ENCODE assay signal across 15 cellular contexts in genomic region chr16:89831810-89832328, GRCh38. TPM values are rescaled to one million over a fixed set of nuclear protein-coding genes. Genes with fewer than 3 reads are reported as not detected.
A peak's percentile ranks its signal among the peaks of the same experiment; 100 is the strongest.
DNase-seq lines count a peak whose midpoint lies in the region; TF ChIP-seq lines count a peak whose summit lies in the region.
"Had no signal": no experiment of that assay in that cellular context is flagged by ENCODE, and none has a peak within 500 bp of the region (broad histone marks: within the 10 kb centered on the region; RNA-seq: fewer than 3 reads in every experiment).

No MANE protein-coding gene starts in this region.

- no peaks in the 10 kb centered on the region for H3K4me1 ChIP-seq in endocrine pancreas (ENCODE audit: control insufficient read depth, insufficient read depth, low read length)
- peaks cover 4 to 13% of the 10 kb centered on the region in 2 donors for H3K4me1 ChIP-seq in neuronal stem cell (ENCODE audit: control insufficient read depth in 2 of 2, insufficient read depth in 1 of 2, low read depth in 1 of 2, low read length in 2 of 2)
- peaks cover 23% of the 10 kb centered on the region for H3K4me1 ChIP-seq in Caco-2

- no peaks in the 10 kb centered on the region for H3K9me3 Mint-ChIP-seq in activated naive CD4-positive, alpha-beta T cell treated with anti-CD3 and anti-CD28 coated beads, Interleukin-2, amount 50 U/mL, for 24 hours
- H3K9me3 Mint-ChIP-seq in Caco-2 (ENCODE audit: unreplicated experiment) = no peaks in the 10 kb centered on the region

- DNase-seq in activated naive CD4-positive, alpha-beta T cell (lab: John Stamatoyannopoulos, UW) = no peak
- peak; percentile 76 to 88 for DNase-seq in NCI-H524 (lab: John Stamatoyannopoulos, UW)
- no peak for DNase-seq in neuronal stem cell (ENCODE audit: low spot score)
- no peak for DNase-seq in NCI-H1092 treated with DMSO at 0.1 percent for 48 hours (lab: John Stamatoyannopoulos, UW)
- no peak for DNase-seq in Caco-2
- no peak for DNase-seq in stimulated activated CD4-positive, alpha-beta T cell treated with anti-CD3 and anti-CD28 coated beads, Interleukin-2, amount 100 ng/mL, for 24 hours
- DNase-seq: ACHN; CD4-positive, CD25-positive, alpha-beta regulatory T cell; DMS153; DND-41; GDM1 had no signal

- H3K4me2 ChIP-seq in neuronal stem cell (ENCODE audit: insufficient read depth, low read length, poor library complexity, severe bottlenecking) = no peak overlapping the region
- H3K4me2 ChIP-seq: BLaER1 treated with 17β-estradiol and CSF1 and Interleukin-3, amounts not matched to agents 10 nM and 100 nM had no signal

- peak overlapping the region; percentile 73 for H3K23ac ChIP-seq in neuronal stem cell (ENCODE audit: low read depth, low read length, poor library complexity)

- H3K36me3 ChIP-seq in endocrine pancreas (ENCODE audit: control insufficient read depth, insufficient read depth, low read length) (no peaks in the 10 kb centered on the region), neuronal stem cell (replicated peaks in 1 of 2; ENCODE audit: control insufficient read depth in 2 of 2, insufficient read depth in 2 of 2, low read length in 2 of 2) (peaks cover 4 to 29% of the 10 kb centered on the region in 2 donors), Caco-2 (ENCODE audit: control insufficient read depth, insufficient read depth, low read length) (peaks cover 11% of the 10 kb centered on the region)

- peak overlapping the region; percentile 54 for H3K9ac ChIP-seq in endocrine pancreas (ENCODE audit: control insufficient read depth, insufficient read depth, low read length)
- peak overlapping the region; percentile 16 for H3K9ac ChIP-seq in neuronal stem cell (ENCODE audit: low read depth, low read length, poor library complexity)
- H3K9ac ChIP-seq: BLaER1 treated with 17β-estradiol and CSF1 and Interleukin-3, amounts not matched to agents 10 nM and 100 nM had no signal

- no peak overlapping the region for H2BK15ac ChIP-seq in neuronal stem cell (ENCODE audit: low read length)

- TF ChIP-seq CTCF in Caco-2 (IDR thresholded peaks at IDR 0.05; ENCODE audit: insufficient read depth in 1 of 2, low read depth in 1 of 2, low read length in 1 of 2, severe bottlenecking in 1 of 2, unreplicated experiment in 1 of 2) = no peak

- intact Hi-C loops in Caco-2 (cut with micrococcal nuclease; ENCODE audit: unreplicated experiment) = no loop called here

- no peak overlapping the region for H2BK120ac ChIP-seq in neuronal stem cell (ENCODE audit: low read depth, low read length)

- no peak overlapping the region for H2BK12ac ChIP-seq in neuronal stem cell (ENCODE audit: low read length)

- no peak overlapping the region for H3K18ac ChIP-seq in neuronal stem cell (ENCODE audit: low read length)

- no peak overlapping the region for H3K4ac ChIP-seq in neuronal stem cell (ENCODE audit: low read length)

- H4K8ac ChIP-seq in neuronal stem cell (ENCODE audit: low read depth, low read length) = no peak overlapping the region

- H3K14ac ChIP-seq in neuronal stem cell (ENCODE audit: low read length) = peak overlapping the region; percentile 21

- CTCF ChIA-PET in Caco-2 (lab: Charles Lee) = no interaction called here

- H3K79me1 ChIP-seq in neuronal stem cell (ENCODE audit: low read depth, low read length) = peaks cover 2% of the 10 kb centered on the region

- peaks cover 10% of the 10 kb centered on the region for H3K27me3 Mint-ChIP-seq in activated naive CD4-positive, alpha-beta T cell treated with anti-CD3 and anti-CD28 coated beads, Interleukin-2, amount 50 U/mL, for 24 hours
- H3K27me3 Mint-ChIP-seq in Caco-2 (ENCODE audit: insufficient read depth, unreplicated experiment) = no peaks in the 10 kb centered on the region

- no peaks in the 10 kb centered on the region for H3K27me3 ChIP-seq in endocrine pancreas (ENCODE audit: control insufficient read depth, insufficient read depth, low read length)
- no peaks in the 10 kb centered on the region for H3K27me3 ChIP-seq in neuronal stem cell (ENCODE audit: control insufficient read depth in 3 of 3, insufficient read depth in 3 of 3, low read depth in 1 of 3, low read length in 3 of 3)
- H3K27me3 ChIP-seq in Caco-2 (replicated peaks; ENCODE audit: control insufficient read depth, insufficient read depth, low read length) = no peaks in the 10 kb centered on the region

- H3K4me3 ChIP-seq in endocrine pancreas (ENCODE audit: control insufficient read depth, insufficient read depth, low read length) = no peak overlapping the region
- no peak overlapping the region for H3K4me3 ChIP-seq in neuronal stem cell (ENCODE audit: low read length in 2 of 2)
- H3K4me3 ChIP-seq in Caco-2 (ENCODE audit: low read depth, low read length) = no peak overlapping the region
- H3K4me3 ChIP-seq: BLaER1 treated with 17β-estradiol and CSF1 and Interleukin-3, amounts not matched to agents 10 nM and 100 nM had no signal

- H3K9me3 ChIP-seq in endocrine pancreas (ENCODE audit: control insufficient read depth, low read length) (no peaks in the 10 kb centered on the region), neuronal stem cell (replicated peaks in 1 of 2; ENCODE audit: control insufficient read depth in 2 of 2, insufficient read depth in 1 of 2, low read depth in 1 of 2, low read length in 2 of 2) (peaks cover 7 to 8% of the 10 kb centered on the region in 2 donors), Caco-2 (peaks cover 3% of the 10 kb centered on the region; the same call in 1 of the 2 replicates)

- H2AK5ac ChIP-seq in neuronal stem cell (ENCODE audit: low read depth, low read length) = no peak overlapping the region

- no TSS peak for BruUV-seq in Caco-2 (replicated peaks; lab: Mats Ljungman, UMichigan)

- peak overlapping the region; percentile 70 for H3K27ac Mint-ChIP-seq in activated naive CD4-positive, alpha-beta T cell treated with anti-CD3 and anti-CD28 coated beads, Interleukin-2, amount 50 U/mL, for 24 hours
- H3K27ac Mint-ChIP-seq in Caco-2 (ENCODE audit: unreplicated experiment) = no peak overlapping the region
- H3K27ac Mint-ChIP-seq: CD4-positive, CD25-positive, alpha-beta regulatory T cell had no signal

- WGBS in neuronal stem cell (ENCODE audit: extremely low coverage in 2 of 2, insufficient read length in 2 of 2, insufficient replicate concordance in 1 of 2), 2 donors = no CpG with 5 or more reads among the region's 25 CpGs

- H3K36me3 Mint-ChIP-seq in activated naive CD4-positive, alpha-beta T cell treated with anti-CD3 and anti-CD28 coated beads, Interleukin-2, amount 50 U/mL, for 24 hours = no peaks in the 10 kb centered on the region
- H3K36me3 Mint-ChIP-seq in Caco-2 (ENCODE audit: insufficient read depth, unreplicated experiment) = peaks cover 37% of the 10 kb centered on the region
- H3K36me3 Mint-ChIP-seq: CD4-positive, CD25-positive, alpha-beta regulatory T cell had no signal

- POLR2A ChIA-PET in Caco-2 (lab: Charles Lee) = no interaction called here

- H3K27ac ChIP-seq in neuronal stem cell (replicated peaks; ENCODE audit: low read length) = no peak overlapping the region
- H3K27ac ChIP-seq: BLaER1 treated with 17β-estradiol and CSF1 and Interleukin-3, amounts not matched to agents 10 nM and 100 nM; HL-60 had no signal

- no peak overlapping the region for H3K4me3 Mint-ChIP-seq in activated naive CD4-positive, alpha-beta T cell treated with anti-CD3 and anti-CD28 coated beads, Interleukin-2, amount 50 U/mL, for 24 hours
- H3K4me3 Mint-ChIP-seq in Caco-2 (ENCODE audit: unreplicated experiment) = no peak overlapping the region

- H3K4me1 Mint-ChIP-seq in activated naive CD4-positive, alpha-beta T cell treated with anti-CD3 and anti-CD28 coated beads, Interleukin-2, amount 50 U/mL, for 24 hours = peaks cover 7% of the 10 kb centered on the region
- peaks cover 9% of the 10 kb centered on the region for H3K4me1 Mint-ChIP-seq in Caco-2 (ENCODE audit: low read depth, unreplicated experiment)

- H2AFZ ChIP-seq in neuronal stem cell (ENCODE audit: low read length) = no peak overlapping the region

- H4K91ac ChIP-seq in neuronal stem cell (ENCODE audit: low read depth, low read length, poor library complexity) = no peak overlapping the region

- no peak overlapping the region for H2BK5ac ChIP-seq in neuronal stem cell (ENCODE audit: low read length)

RNA-seq across cellular contexts. Expression of gene SPIRE2, which starts 3.6 kb away (rescaled TPM):
- polyA plus RNA-seq in neuronal stem cell (2013, experiment 1 of 2) = 7.0 TPM
- 7.0 TPM for polyA plus RNA-seq in neuronal stem cell (2013, experiment 2 of 2)
- 29.6 and 31.3 TPM in 2 replicates for total RNA-seq in Caco-2 (2022)
- polyA plus RNA-seq: CD4-positive, CD25-positive, alpha-beta regulatory T cell had no signal

RNA-seq across cellular contexts. Expression of gene FANCA, which starts 15.4 kb away (rescaled TPM):
- 18.4 TPM for polyA plus RNA-seq in neuronal stem cell (2013, experiment 1 of 2)
- polyA plus RNA-seq in neuronal stem cell (2013, experiment 2 of 2) = 21.0 TPM
- total RNA-seq in Caco-2 (2022) = 173 and 185 TPM in 2 replicates

RNA-seq across cellular contexts. Expression of gene TCF25, which starts 41.5 kb away (rescaled TPM):
- 136 TPM for polyA plus RNA-seq in neuronal stem cell (2013, experiment 1 of 2)
- 136 TPM for polyA plus RNA-seq in neuronal stem cell (2013, experiment 2 of 2)
- 196 and 244 TPM in 2 replicates for total RNA-seq in Caco-2 (2022)

Comparison
In these comparisons a context has a peak if more than half of its experiments do, and no peak if none do; other contexts are left out.
1. DNase-seq: peak in NCI-H524 (2 of 2); none in activated naive CD4-positive, alpha-beta T cell (0 of 4), neuronal stem cell (single experiment), NCI-H1092 treated with DMSO at 0.1 percent for 48 hours (single experiment), Caco-2 (0 of 2) and stimulated activated CD4-positive, alpha-beta T cell treated with anti-CD3 and anti-CD28 coated beads, Interleukin-2, amount 100 ng/mL, for 24 hours (0 of 2).